Comparison of ENCODE assay signal across 25 cellular contexts in the genomic region with DNA sequence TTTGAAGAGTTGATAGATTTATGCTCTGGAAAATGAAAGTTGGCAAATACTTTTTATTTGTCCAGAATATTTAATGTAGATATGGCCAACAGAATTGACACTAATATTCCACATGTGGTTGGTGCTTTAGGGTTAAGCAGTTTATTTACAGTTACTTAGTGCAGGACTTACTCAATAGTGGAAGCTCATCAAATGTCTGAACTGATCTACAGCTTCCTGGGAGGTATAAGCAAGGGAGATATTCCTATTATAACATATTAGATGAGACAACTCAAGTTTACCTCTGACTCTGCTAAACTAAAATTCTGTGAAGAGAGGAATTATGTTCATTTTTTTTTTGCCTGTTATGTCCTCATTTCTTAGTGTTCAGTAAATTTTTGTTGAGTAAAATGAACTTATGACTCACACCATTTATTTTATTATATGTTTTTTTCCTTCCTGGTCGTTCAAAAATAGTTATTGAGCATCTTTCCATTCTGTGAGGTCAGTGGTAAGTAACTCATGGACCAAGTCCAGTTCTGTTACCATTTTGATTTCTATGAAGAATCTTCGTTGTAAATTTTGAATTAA. TPM values are rescaled to one million over a fixed set of nuclear protein-coding genes. Genes with fewer than 3 reads are reported as not detected.
DNase-seq lines count a peak whose midpoint lies in the region; ATAC-seq, FAIRE-seq and TF ChIP-seq lines count a peak whose summit lies in the region.
"Had no signal": no experiment of that assay in that cellular context is flagged by ENCODE, and none has a peak within 500 bp of the region (broad histone marks: within the 10 kb centered on the region; RNA-seq: fewer than 3 reads in every experiment).

No MANE protein-coding gene starts in this region.

- POLR2A ChIA-PET in SK-N-SH (lab: Yijun Ruan, JAX) = interaction anchor here (0.6 kb wide), 1 partner anchor 101 kb away, joined by 3 read pairs; no protein-coding TSS in a partner anchor

- TF ChIP-seq CTCF in SK-N-SH (IDR thresholded peaks at IDR 0.05) = no peak
- no peak for TF ChIP-seq CTCF in astrocyte (IDR thresholded peaks at IDR 0.05; ENCODE audit: insufficient read depth, low read depth, low read length)
- no peak for TF ChIP-seq CTCF in fibroblast of the aortic adventitia (IDR thresholded peaks at IDR 0.05; ENCODE audit: insufficient read depth, low read length)
- TF ChIP-seq CTCF in left lung (IDR thresholded peaks at IDR 0.05) = no peak

- FAIRE-seq in astrocyte (lab: Jason Lieb, UNC) = no peak
- FAIRE-seq: H54, HepG2 had no signal

- CTCF ChIA-PET in SK-N-SH (lab: Yijun Ruan, JAX) = no interaction called here

- no peaks in the 10 kb centered on the region for H3K27me3 Mint-ChIP-seq in astrocyte (ENCODE audit: low read depth, unreplicated experiment)

- H3K9ac ChIP-seq in SK-N-SH (no peak overlapping the region), astrocyte (ENCODE audit: low read length) (no peak overlapping the region), skeletal muscle satellite cell (ENCODE audit: low read depth, low read length) (peak overlapping the region; percentile 5)

- H3K27me3 ChIP-seq in SK-N-SH (ENCODE audit: insufficient read depth) = no peaks in the 10 kb centered on the region
- no peaks in the 10 kb centered on the region for H3K27me3 ChIP-seq in astrocyte (ENCODE audit: insufficient read depth, low read length)
- no peaks in the 10 kb centered on the region for H3K27me3 ChIP-seq in skeletal muscle satellite cell (ENCODE audit: control insufficient read depth, insufficient read depth, low read length)
- no peaks in the 10 kb centered on the region for H3K27me3 ChIP-seq in MG63
- no peaks in the 10 kb centered on the region for H3K27me3 ChIP-seq in left lung
- H3K27me3 ChIP-seq: neutrophil had no signal

- peaks cover 12% of the 10 kb centered on the region for H3K4me1 Mint-ChIP-seq in astrocyte (ENCODE audit: low read depth, unreplicated experiment)

- no peak overlapping the region for H3K4me3 Mint-ChIP-seq in astrocyte (ENCODE audit: unreplicated experiment)
- H3K4me3 Mint-ChIP-seq: stimulated activated effector memory CD8-positive, alpha-beta T cell treated with anti-CD3 and anti-CD28 coated beads, Interleukin-12 subunit alpha, Interleukin-12 subunit beta, amount 100 ng/mL, for 72 hours had no signal

- no peak for TF ChIP-seq EP300 in SK-N-SH (IDR thresholded peaks at IDR 0.05; ENCODE audit: borderline replicate concordance in 1 of 2, low read depth in 1 of 2, low read length in 1 of 2)

- H4K20me1 ChIP-seq in SK-N-SH (ENCODE audit: insufficient read depth) (peaks cover 52% of the 10 kb centered on the region), astrocyte (ENCODE audit: insufficient read depth, low read length) (peaks cover 26% of the 10 kb centered on the region)

- H2AFZ ChIP-seq in SK-N-SH (ENCODE audit: low read depth) (no peak overlapping the region), astrocyte (ENCODE audit: low read depth, low read length) (no peak overlapping the region)

- H3K79me2 ChIP-seq in SK-N-SH (ENCODE audit: insufficient read depth) (peaks cover 98% of the 10 kb centered on the region), astrocyte (ENCODE audit: insufficient read depth, low read length) (peaks cover 85% of the 10 kb centered on the region)

- peaks cover 21% of the 10 kb centered on the region for H3F3A ChIP-seq in SK-N-SH (replicated peaks; ENCODE audit: insufficient read depth)

- peak overlapping the region in 1 of 2 experiments; percentile 47; a peak in 1 of 4 replicates for H3K27ac ChIP-seq in SK-N-SH (ENCODE audit: low read depth in 2 of 2, low read length in 1 of 2)
- no peak overlapping the region for H3K27ac ChIP-seq in astrocyte (ENCODE audit: low read depth, low read length)
- no peak overlapping the region for H3K27ac ChIP-seq in left lung
- H3K27ac ChIP-seq: HL-60, neutrophil had no signal

- H3K4me1 ChIP-seq in SK-N-SH (ENCODE audit: control insufficient read depth in 1 of 2, insufficient read depth in 2 of 2, low read depth in 1 of 2, low read length in 1 of 2) (peaks cover 0 to 16% of the 10 kb centered on the region in 2 experiments; a peak in 2 of 4 replicates), astrocyte (ENCODE audit: insufficient read depth, low read length) (peaks cover 6% of the 10 kb centered on the region), skeletal muscle satellite cell (ENCODE audit: control insufficient read depth, insufficient read depth, low read length) (peaks cover 26% of the 10 kb centered on the region), left lung (peaks cover 0 to 9% of the 10 kb centered on the region in 2 donors)

- H3K36me3 ChIP-seq in SK-N-SH (replicated peaks in 1 of 2; ENCODE audit: control insufficient read depth in 1 of 2, insufficient read depth in 2 of 2, low read length in 1 of 2) = peaks cover 0 to 44% of the 10 kb centered on the region in 2 experiments
- H3K36me3 ChIP-seq in astrocyte (ENCODE audit: insufficient read depth, low read length) = no peaks in the 10 kb centered on the region
- H3K36me3 ChIP-seq in skeletal muscle satellite cell (ENCODE audit: insufficient read depth, low read length) = peaks cover 11% of the 10 kb centered on the region
- H3K36me3 ChIP-seq in MG63 = peaks cover 48% of the 10 kb centered on the region
- H3K36me3 ChIP-seq in left lung = peaks cover 0 to 11% of the 10 kb centered on the region in 2 donors
- H3K36me3 ChIP-seq: neutrophil had no signal

- H3K27ac Mint-ChIP-seq in astrocyte (ENCODE audit: unreplicated experiment) = peak overlapping the region; percentile 4
- H3K27ac Mint-ChIP-seq: stimulated activated effector memory CD8-positive, alpha-beta T cell treated with anti-CD3 and anti-CD28 coated beads, Interleukin-12 subunit alpha, Interleukin-12 subunit beta, amount 100 ng/mL, for 72 hours had no signal

- H3K9me3 Mint-ChIP-seq in astrocyte (ENCODE audit: unreplicated experiment) = no peaks in the 10 kb centered on the region
- H3K9me3 Mint-ChIP-seq: stimulated activated effector memory CD8-positive, alpha-beta T cell treated with anti-CD3 and anti-CD28 coated beads, Interleukin-12 subunit alpha, Interleukin-12 subunit beta, amount 100 ng/mL, for 72 hours had no signal

- intact Hi-C loops in left lung (cut with DNase I) = no loop called here

- no peak for DNase-seq in SK-N-SH
- DNase-seq in astrocyte (ENCODE audit: low read depth) = no peak
- peak; percentile 21 for DNase-seq in fibroblast of the aortic adventitia (ENCODE audit: low read depth)
- no peak for DNase-seq in T-helper 9 cell
- DNase-seq in MG63 = no peak
- no peak for DNase-seq in left lung
- DNase-seq: 8988T; activated CD4-positive, alpha-beta T cell treated with anti-CD3 and anti-CD28 coated beads for 4 hours; activated naive CD4-positive, alpha-beta T cell treated with anti-CD3 and anti-CD28 coated beads, Interleukin-2, amount 50 U/mL, for 16 hours; activated T-cell treated with anti-CD3 and anti-CD28 coated beads, Interleukin-2, amount 50 U/mL, for 48 hours; anterior cingulate cortex; hypothalamus; NCI-H1105 treated with DMSO at 0.1 percent for 48 hours; NCI-H2081; NCI-H226; RPMI8226; stimulated activated CD4-positive, alpha-beta T cell treated with anti-CD3 and anti-CD28 coated beads, Interleukin-2, amount 100 ng/mL, for 24 hours had no signal

- H3K4me3 ChIP-seq in SK-N-SH (ENCODE audit: low read depth in 2 of 2, low read length in 1 of 2) (no peak overlapping the region), astrocyte (ENCODE audit: insufficient read depth, low read depth, low read length) (no peak overlapping the region), fibroblast of the aortic adventitia (ENCODE audit: low read depth, low read length) (no peak overlapping the region), skeletal muscle satellite cell (ENCODE audit: low read length) (no peak overlapping the region), MG63 (no peak overlapping the region), left lung (no peak overlapping the region)
- H3K4me3 ChIP-seq: smooth muscle cell had no signal

- no peak for TF ChIP-seq RAD21 in SK-N-SH (IDR thresholded peaks at IDR 0.05; ENCODE audit: low read length)

- H3K9me2 ChIP-seq in SK-N-SH = no peaks in the 10 kb centered on the region

- peaks cover 5% of the 10 kb centered on the region for H3K36me3 Mint-ChIP-seq in astrocyte (ENCODE audit: low read depth, unreplicated experiment)

- ATAC-seq in SK-N-SH treated with all-trans-retinoic acid at 6 μM for 48 hours = no peak
- no peak for ATAC-seq in left lung
- ATAC-seq: HepG2; stimulated activated effector memory CD8-positive, alpha-beta T cell treated with anti-CD3 and anti-CD28 coated beads, Interleukin-12 subunit alpha, Interleukin-12 subunit beta, amount 100 ng/mL, for 72 hours had no signal

- H3K4me2 ChIP-seq in SK-N-SH (peak overlapping the region; percentile 12; the same call in 1 of the 2 replicates), astrocyte (ENCODE audit: low read length) (no peak overlapping the region), skeletal muscle satellite cell (ENCODE audit: low read length) (no peak overlapping the region)
- H3K4me2 ChIP-seq: smooth muscle cell had no signal

- H3K9me3 ChIP-seq in SK-N-SH = no peaks in the 10 kb centered on the region
- no peaks in the 10 kb centered on the region for H3K9me3 ChIP-seq in astrocyte (ENCODE audit: insufficient read depth, low read depth, low read length)
- H3K9me3 ChIP-seq in skeletal muscle satellite cell (replicated peaks; ENCODE audit: low read length) = no peaks in the 10 kb centered on the region
- H3K9me3 ChIP-seq in MG63 = no peaks in the 10 kb centered on the region
- H3K9me3 ChIP-seq in left lung = no peaks in the 10 kb centered on the region
- H3K9me3 ChIP-seq: neutrophil had no signal

- WGBS in SK-N-SH (ENCODE audit: low lambda C conversion rate) = 53% methylated on average over 2 of the region's 2 CpGs

TF ChIP-seq in SK-N-SH, 30 proteins besides CTCF, POLR2A, EP300 and RAD21 (continues in another document):
- TF ChIP-seq FOXJ3 (CRISPR knock-in tag; IDR thresholded peaks at IDR 0.05) (no peak), FOSL2 (IDR thresholded peaks at IDR 0.05; ENCODE audit: borderline replicate concordance, low read depth) (no peak)

RNA-seq across cellular contexts. Expression of gene ABI2, which starts 13.6 kb away (rescaled TPM):
- polyA plus RNA-seq in SK-N-SH (2012; rRNA removed) = 47.1 and 51.5 TPM in 2 replicates
- 47.2 and 58.8 TPM in 2 replicates for polyA plus RNA-seq in SK-N-SH (2012; cell fraction: cytosol; rRNA removed)
- polyA plus RNA-seq in SK-N-SH (2012; cell fraction: nucleus; rRNA removed) = 63.4 and 87.1 TPM in 2 replicates
- total RNA-seq in astrocyte = 56.0 and 58.6 TPM in 2 replicates
- 24.3 and 36.4 TPM in 2 replicates for total RNA-seq in fibroblast of the aortic adventitia (ENCODE audit: low replicate concordance)
- total RNA-seq in skeletal muscle satellite cell (2012; rRNA removed) = 27.9 and 28.2 TPM in 2 replicates
- 22.1 and 33.6 TPM in 2 replicates for total RNA-seq in MG63 (2014; rRNA removed; shearing (Covaris generic); ENCODE audit: low replicate concordance)
- total RNA-seq in left lung = 10 to 100 TPM; 32.8 to 51.2 TPM
